2 cellular contexts compared by ENCODE assay signal in genomic region chr10:43901744-43902504, GRCh38.
TF ChIP-seq lines count a peak whose summit lies in the region.

No MANE protein-coding gene starts in this region.

TF ChIP-seq in HEK293, 187 proteins besides CTCF, POLR2A, EP300 and RAD21 (continued from another document):
- TF ChIP-seq, protein P1, sequence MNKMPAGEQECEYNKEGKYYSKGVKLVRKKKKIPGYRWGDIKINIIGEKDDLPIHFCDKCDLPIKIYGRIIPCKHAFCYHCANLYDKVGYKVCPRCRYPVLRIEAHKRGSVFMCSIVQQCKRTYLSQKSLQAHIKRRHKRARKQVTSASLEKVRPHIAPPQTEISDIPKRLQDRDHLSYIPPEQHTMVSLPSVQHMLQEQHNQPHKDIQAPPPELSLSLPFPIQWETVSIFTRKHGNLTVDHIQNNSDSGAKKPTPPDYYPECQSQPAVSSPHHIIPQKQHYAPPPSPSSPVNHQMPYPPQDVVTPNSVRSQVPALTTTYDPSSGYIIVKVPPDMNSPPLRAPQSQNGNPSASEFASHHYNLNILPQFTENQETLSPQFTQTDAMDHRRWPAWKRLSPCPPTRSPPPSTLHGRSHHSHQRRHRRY (tag by site-specific recombination; IDR thresholded peaks at IDR 0.05) = no peak
- no peak for TF ChIP-seq ZNF274 (IDR thresholded peaks at IDR 0.05; ENCODE audit: low read length)
- TF ChIP-seq ZNF274 (tag by site-specific recombination; IDR thresholded peaks at IDR 0.05; ENCODE audit: borderline replicate concordance) = no peak
- TF ChIP-seq ZNF785 (tag by site-specific recombination; IDR thresholded peaks at IDR 0.05) = no peak

TF ChIP-seq in GM12878, 131 proteins besides CTCF, POLR2A, EP300 and RAD21 (continued from another document):
- TF ChIP-seq, protein P2, sequence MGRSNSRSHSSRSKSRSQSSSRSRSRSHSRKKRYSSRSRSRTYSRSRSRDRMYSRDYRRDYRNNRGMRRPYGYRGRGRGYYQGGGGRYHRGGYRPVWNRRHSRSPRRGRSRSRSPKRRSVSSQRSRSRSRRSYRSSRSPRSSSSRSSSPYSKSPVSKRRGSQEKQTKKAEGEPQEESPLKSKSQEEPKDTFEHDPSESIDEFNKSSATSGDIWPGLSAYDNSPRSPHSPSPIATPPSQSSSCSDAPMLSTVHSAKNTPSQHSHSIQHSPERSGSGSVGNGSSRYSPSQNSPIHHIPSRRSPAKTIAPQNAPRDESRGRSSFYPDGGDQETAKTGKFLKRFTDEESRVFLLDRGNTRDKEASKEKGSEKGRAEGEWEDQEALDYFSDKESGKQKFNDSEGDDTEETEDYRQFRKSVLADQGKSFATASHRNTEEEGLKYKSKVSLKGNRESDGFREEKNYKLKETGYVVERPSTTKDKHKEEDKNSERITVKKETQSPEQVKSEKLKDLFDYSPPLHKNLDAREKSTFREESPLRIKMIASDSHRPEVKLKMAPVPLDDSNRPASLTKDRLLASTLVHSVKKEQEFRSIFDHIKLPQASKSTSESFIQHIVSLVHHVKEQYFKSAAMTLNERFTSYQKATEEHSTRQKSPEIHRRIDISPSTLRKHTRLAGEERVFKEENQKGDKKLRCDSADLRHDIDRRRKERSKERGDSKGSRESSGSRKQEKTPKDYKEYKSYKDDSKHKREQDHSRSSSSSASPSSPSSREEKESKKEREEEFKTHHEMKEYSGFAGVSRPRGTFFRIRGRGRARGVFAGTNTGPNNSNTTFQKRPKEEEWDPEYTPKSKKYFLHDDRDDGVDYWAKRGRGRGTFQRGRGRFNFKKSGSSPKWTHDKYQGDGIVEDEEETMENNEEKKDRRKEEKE (IDR thresholded peaks at IDR 0.05) = no peak
- TF ChIP-seq SIN3A (IDR thresholded peaks at IDR 0.05; ENCODE audit: low read depth, low read length) = no peak
